In genomic region chr19:5586300-5587070, GRCh38 we compare ENCODE assay signal across 1 cellular context.
TF ChIP-seq lines count a peak whose summit lies in the region.

No MANE protein-coding gene starts in this region.

TF ChIP-seq in K562, 482 proteins besides CTCF, POLR2A, EP300 and RAD21:
- TF ChIP-seq RBM22 (IDR thresholded peaks at IDR 0.05; ENCODE audit: low read depth, low read length, poor library complexity, severe bottlenecking) (peak; percentile 46), SUPT5H (IDR thresholded peaks at IDR 0.05) (0 out of 2 replicates have a peak, but pooled peaks have one; percentile 25), SP1 (CRISPR knock-in tag; IDR thresholded peaks at IDR 0.05) (no peak), REST (CRISPR knock-in tag; IDR thresholded peaks at IDR 0.05; ENCODE audit: low read depth) (no peak), POLR2G (IDR thresholded peaks at IDR 0.05; ENCODE audit: low read depth, low read length) (peak; percentile 4; the same call in 1 of the 2 replicates), TFAP4 (CRISPR knock-in tag; IDR thresholded peaks at IDR 0.05; ENCODE audit: borderline replicate concordance) (0 out of 2 replicates have a peak, but pooled peaks have one; percentile 11), POLR3G (IDR thresholded peaks at IDR 0.05; ENCODE audit: extremely low read depth, insufficient read length, insufficient replicate concordance) (no peak)
TF ChIP-seq in K562: peak in this region for 4.
